14 cellular contexts compared by ENCODE assay signal in genomic region chr22:23203452-23204124, GRCh38. TPM values are rescaled to one million over a fixed set of nuclear protein-coding genes. Genes with fewer than 3 reads are reported as not detected.
DNase-seq lines count a peak whose midpoint lies in the region; ATAC-seq and TF ChIP-seq lines count a peak whose summit lies in the region.
"Had no signal": no experiment of that assay in that cellular context is flagged by ENCODE, and none has a peak within 500 bp of the region (broad histone marks: within the 10 kb centered on the region; RNA-seq: fewer than 3 reads in every experiment).

No MANE protein-coding gene starts in this region.

- peaks cover 63% of the 10 kb centered on the region for H3K36me3 Mint-ChIP-seq in activated T-cell treated with anti-CD3 and anti-CD28 coated beads, Interleukin-2, amount 50 U/mL, for 24 hours (ENCODE audit: low read depth)
- H3K36me3 Mint-ChIP-seq in brain (peaks cover 59% of the 10 kb centered on the region), nephron (ENCODE audit: low read depth) (peaks cover 20% of the 10 kb centered on the region), HFFc6 (ENCODE audit: low read depth) (peaks cover 8% of the 10 kb centered on the region; the same call in 1 of the 2 replicates)

- DNase-seq in activated T-cell treated with anti-CD3 and anti-CD28 coated beads, Interleukin-2, amount 50 U/mL, for 24 hours, result no peak
- DNase-seq in activated T-cell treated with anti-CD3 and anti-CD28 coated beads for 4 hours, result no peak
- no peak for DNase-seq in HFFc6
- DNase-seq: activated CD4-positive, alpha-beta memory T cell treated with anti-CD3 and anti-CD28 coated beads for 36 hours; DMS79 treated with DMSO at 0.1 percent for 48 hours; Karpas-422; stimulated activated naive CD8-positive, alpha-beta T cell treated with anti-CD3 and anti-CD28 coated beads, Interleukin-15, amount 100 ng/mL, for 72 hours had no signal

- TF ChIP-seq CTCF in brain (conservative IDR thresholded peaks at IDR 0.05) (no peak), nephron (IDR thresholded peaks at IDR 0.05; ENCODE audit: unreplicated experiment in 3 of 3) (no peak), HFFc6 (IDR thresholded peaks at IDR 0.05) (no peak)

- H3K9me3 Mint-ChIP-seq in activated T-cell treated with anti-CD3 and anti-CD28 coated beads, Interleukin-2, amount 50 U/mL, for 24 hours, result no peaks in the 10 kb centered on the region
- H3K9me3 Mint-ChIP-seq in brain, result no peaks in the 10 kb centered on the region
- no peaks in the 10 kb centered on the region for H3K9me3 Mint-ChIP-seq in nephron
- H3K9me3 Mint-ChIP-seq in HFFc6, result no peaks in the 10 kb centered on the region
- H3K9me3 Mint-ChIP-seq: activated CD4-positive, alpha-beta memory T cell treated with anti-CD3 and anti-CD28 coated beads for 36 hours; stimulated activated naive CD8-positive, alpha-beta T cell treated with anti-CD3 and anti-CD28 coated beads, Interleukin-15, amount 100 ng/mL, for 72 hours had no signal

- H3K4me3 Mint-ChIP-seq in activated T-cell treated with anti-CD3 and anti-CD28 coated beads, Interleukin-2, amount 50 U/mL, for 24 hours, result no peak overlapping the region
- H3K4me3 Mint-ChIP-seq in brain (peak overlapping the region in 2 of 5 experiments; percentile 26 to 36), nephron (no peak overlapping the region), HFFc6 (no peak overlapping the region)
- H3K4me3 Mint-ChIP-seq: activated CD4-positive, alpha-beta memory T cell treated with anti-CD3 and anti-CD28 coated beads for 36 hours; stimulated activated naive CD8-positive, alpha-beta T cell treated with anti-CD3 and anti-CD28 coated beads, Interleukin-15, amount 100 ng/mL, for 72 hours had no signal

- H3K27ac ChIP-seq in temporal lobe (ENCODE audit: low read depth, low read length), result peak overlapping the region; percentile 63
- H3K27ac ChIP-seq: C4-2B had no signal

- H3K27ac Mint-ChIP-seq in activated T-cell treated with anti-CD3 and anti-CD28 coated beads, Interleukin-2, amount 50 U/mL, for 24 hours, result peak overlapping the region; percentile 11
- peak overlapping the region; percentile 45 to 90 (median 78) for H3K27ac Mint-ChIP-seq in brain
- H3K27ac Mint-ChIP-seq in nephron, result peak overlapping the region; percentile 38 to 78 (median 63)
- H3K27ac Mint-ChIP-seq in HFFc6, result no peak overlapping the region
- H3K27ac Mint-ChIP-seq: activated CD4-positive, alpha-beta memory T cell treated with anti-CD3 and anti-CD28 coated beads for 36 hours; stimulated activated naive CD8-positive, alpha-beta T cell treated with anti-CD3 and anti-CD28 coated beads, Interleukin-15, amount 100 ng/mL, for 72 hours had no signal

- ATAC-seq in GM19395 (IDR thresholded peaks at IDR 0.05; ENCODE audit: unreplicated experiment) (no peak), HG03045 (IDR thresholded peaks at IDR 0.05; ENCODE audit: unreplicated experiment) (no peak)
- ATAC-seq: HCT116; stimulated activated naive CD8-positive, alpha-beta T cell treated with anti-CD3 and anti-CD28 coated beads, Interleukin-15, amount 100 ng/mL, for 72 hours had no signal

- H3K4me1 Mint-ChIP-seq in activated T-cell treated with anti-CD3 and anti-CD28 coated beads, Interleukin-2, amount 50 U/mL, for 24 hours (ENCODE audit: low read depth), result peaks cover 54% of the 10 kb centered on the region
- H3K4me1 Mint-ChIP-seq in brain (peaks cover 79% of the 10 kb centered on the region), nephron (peaks cover 49% of the 10 kb centered on the region), HFFc6 (ENCODE audit: low read depth) (peaks cover 9% of the 10 kb centered on the region)

- no peaks in the 10 kb centered on the region for H3K27me3 Mint-ChIP-seq in activated T-cell treated with anti-CD3 and anti-CD28 coated beads, Interleukin-2, amount 50 U/mL, for 24 hours
- H3K27me3 Mint-ChIP-seq in brain (no peaks in the 10 kb centered on the region), nephron (ENCODE audit: low read depth) (peaks cover 4% of the 10 kb centered on the region), HFFc6 (ENCODE audit: insufficient read depth) (no peaks in the 10 kb centered on the region; the same call in 1 of the 2 replicates)
- H3K27me3 Mint-ChIP-seq: activated CD4-positive, alpha-beta memory T cell treated with anti-CD3 and anti-CD28 coated beads for 36 hours; stimulated activated naive CD8-positive, alpha-beta T cell treated with anti-CD3 and anti-CD28 coated beads, Interleukin-15, amount 100 ng/mL, for 72 hours had no signal

RNA-seq across cellular contexts. Expression of gene BCR, which starts 23.3 kb away (rescaled TPM):
- 52.6 TPM for polyA plus RNA-seq in brain (ENCODE audit: insufficient read depth, low read depth, low replicate concordance)
- 52.6 TPM for total RNA-seq in temporal lobe
- 10 to 100 TPM; 28.0 to 41.3 (median 31.3) TPM for total RNA-seq in HFFc6 (2021; fragmentation: NEBNext Ultra II Directional; extraction: Animal tissue kit (Norgen Biotek cat#: 25700))

RNA-seq across cellular contexts. Expression of gene RAB36, which starts 58.3 kb away (rescaled TPM):
- 13.4 TPM for polyA plus RNA-seq in brain (ENCODE audit: insufficient read depth, low read depth, low replicate concordance)
- total RNA-seq in temporal lobe, result 4.9 TPM
- 1 to 10 TPM; 5.4 to 7.1 (median 6.3) TPM for total RNA-seq in HFFc6 (2021; fragmentation: NEBNext Ultra II Directional; extraction: Animal tissue kit (Norgen Biotek cat#: 25700))
